In genomic region chr11:118213774-118214173, GRCh38 we compare ENCODE assay signal across 12 cellular contexts. TPM values are rescaled to one million over a fixed set of nuclear protein-coding genes. Genes with fewer than 3 reads are reported as not detected.
DNase-seq lines count a peak whose midpoint lies in the region; ATAC-seq and TF ChIP-seq lines count a peak whose summit lies in the region.
"Had no signal": no experiment of that assay in that cellular context is flagged by ENCODE, and none has a peak within 500 bp of the region (broad histone marks: within the 10 kb centered on the region; RNA-seq: fewer than 3 reads in every experiment).

No MANE protein-coding gene starts in this region.

- peaks cover 66% of the 10 kb centered on the region for H3K36me3 Mint-ChIP-seq in activated CD4-positive, alpha-beta T cell treated with anti-CD3 and anti-CD28 coated beads, Interleukin-2, amount 10 ng/mL, durations not matched to agents 7 days and 5 days (ENCODE audit: low read depth)
- H3K36me3 Mint-ChIP-seq in central memory CD8-positive, alpha-beta T cell (ENCODE audit: insufficient read depth) = peaks cover 31% of the 10 kb centered on the region

- H3K9me3 ChIP-seq in OCI-LY1 (ENCODE audit: low read length) (no peaks in the 10 kb centered on the region), PC-3 (ENCODE audit: low read length) (no peaks in the 10 kb centered on the region)
- H3K9me3 ChIP-seq: suprapubic skin had no signal

- H3K27ac ChIP-seq in OCI-LY1 (ENCODE audit: low read depth, low read length, poor library complexity, severe bottlenecking) (peak overlapping the region; percentile 63), skin epidermis (peak overlapping the region in 11 of 21 experiments; percentile 4 to 90 (median 41)), PC-3 (ENCODE audit: low read length) (no peak overlapping the region)
- H3K27ac ChIP-seq: suprapubic skin had no signal

- H3K4me1 ChIP-seq in OCI-LY1 (ENCODE audit: insufficient read depth, low read length, severe bottlenecking) (peaks cover 47% of the 10 kb centered on the region), PC-3 (ENCODE audit: insufficient read depth, low read length) (peaks cover 9% of the 10 kb centered on the region; the same call in 1 of the 2 replicates)

- CTCF ChIA-PET in activated CD4-positive, alpha-beta T cell treated with anti-CD3 and anti-CD28 coated beads, Interleukin-2, amount 10 ng/mL, durations not matched to agents 7 days and 5 days (lab: Charles Lee) = interaction anchor here (1.2 to 5.6 kb wide), 5 partner anchors 9 to 22 kb away, joined by 3 to 28 read pairs (median 18); partner anchors contain the start of gene JAML
- CTCF ChIA-PET in PC-3 (lab: Charles Lee) = interaction anchor here (0.7 kb wide), 1 partner anchor 66 kb away, joined by 3 read pairs; no protein-coding TSS in a partner anchor

- POLR2A ChIA-PET in activated CD4-positive, alpha-beta T cell treated with anti-CD3 and anti-CD28 coated beads, Interleukin-2, amount 10 ng/mL, durations not matched to agents 7 days and 5 days (lab: Charles Lee) = interaction anchor here (2.3 kb wide), 1 partner anchor 11 kb away, joined by 9 read pairs; the partner anchor contains the start of gene JAML
- POLR2A ChIA-PET in PC-3 (lab: Charles Lee; ENCODE audit: unreplicated experiment) = no interaction called here

- no peaks in the 10 kb centered on the region for H3K27me3 ChIP-seq in OCI-LY1 (ENCODE audit: insufficient read depth, low read length)
- peaks cover 6% of the 10 kb centered on the region; the same call in 1 of the 2 replicates for H3K27me3 ChIP-seq in PC-3 (ENCODE audit: low read length)

- no peaks in the 10 kb centered on the region for H3K9me3 Mint-ChIP-seq in activated CD4-positive, alpha-beta T cell treated with anti-CD3 and anti-CD28 coated beads, Interleukin-2, amount 10 ng/mL, durations not matched to agents 7 days and 5 days
- H3K9me3 Mint-ChIP-seq in central memory CD8-positive, alpha-beta T cell = no peaks in the 10 kb centered on the region

- ATAC-seq in central memory CD8-positive, alpha-beta T cell (replicated peaks; ENCODE audit: extremely low read depth, poor library complexity, severe bottlenecking) = no peak
- no peak for ATAC-seq in GM19023 (IDR thresholded peaks at IDR 0.05; ENCODE audit: unreplicated experiment)
- ATAC-seq in PC-3 = no peak

- H3K79me2 ChIP-seq in OCI-LY1 (ENCODE audit: insufficient read depth, low read length) (no peaks in the 10 kb centered on the region), PC-3 (ENCODE audit: low read length) (no peaks in the 10 kb centered on the region)

- no peak for TF ChIP-seq CTCF in OCI-LY1 (IDR thresholded peaks at IDR 0.05; ENCODE audit: low read length)
- no peak for TF ChIP-seq CTCF in PC-3 (conservative IDR thresholded peaks at IDR 0.05; ENCODE audit: low read depth, low read length)

- no TSS peak for BruUV-seq in PC-3 (replicated peaks; lab: Mats Ljungman, UMichigan)

- peaks cover 91% of the 10 kb centered on the region for H3K4me1 Mint-ChIP-seq in activated CD4-positive, alpha-beta T cell treated with anti-CD3 and anti-CD28 coated beads, Interleukin-2, amount 10 ng/mL, durations not matched to agents 7 days and 5 days
- H3K4me1 Mint-ChIP-seq in central memory CD8-positive, alpha-beta T cell = peaks cover 73% of the 10 kb centered on the region

- no peak overlapping the region for H3K4me2 ChIP-seq in OCI-LY1 (ENCODE audit: low read length)
- no peak overlapping the region for H3K4me2 ChIP-seq in PC-3 (ENCODE audit: low read length)

- no peaks in the 10 kb centered on the region for H4K20me1 ChIP-seq in OCI-LY1 (ENCODE audit: insufficient read depth, low read length)
- no peaks in the 10 kb centered on the region for H4K20me1 ChIP-seq in PC-3 (ENCODE audit: low read length)

- H3K36me3 ChIP-seq in OCI-LY1 (ENCODE audit: insufficient read depth, low read length) (peaks cover 3% of the 10 kb centered on the region; the same call in 1 of the 2 replicates), PC-3 (ENCODE audit: low read depth, low read length) (no peaks in the 10 kb centered on the region)
- H3K36me3 ChIP-seq: suprapubic skin had no signal

- H3K9ac ChIP-seq in OCI-LY1 (ENCODE audit: low read length) (no peak overlapping the region), PC-3 (ENCODE audit: low read length) (no peak overlapping the region)

- peak overlapping the region; percentile 72 for H3K4me3 Mint-ChIP-seq in activated CD4-positive, alpha-beta T cell treated with anti-CD3 and anti-CD28 coated beads, Interleukin-2, amount 10 ng/mL, durations not matched to agents 7 days and 5 days
- H3K4me3 Mint-ChIP-seq in central memory CD8-positive, alpha-beta T cell = peak overlapping the region; percentile 42

- intact Hi-C loops in PC-3 (cut with micrococcal nuclease) = no loop called here
- intact Hi-C loops in cardiac septum (cut with DNase I) = no loop called here

- H3K9me2 ChIP-seq in OCI-LY1 (ENCODE audit: low read depth, low read length) = no peaks in the 10 kb centered on the region
- H3K9me2 ChIP-seq in PC-3 (replicated peaks; ENCODE audit: low read length) = no peaks in the 10 kb centered on the region

- peak overlapping the region; percentile 95 for H3K27ac Mint-ChIP-seq in activated CD4-positive, alpha-beta T cell treated with anti-CD3 and anti-CD28 coated beads, Interleukin-2, amount 10 ng/mL, durations not matched to agents 7 days and 5 days
- H3K27ac Mint-ChIP-seq in central memory CD8-positive, alpha-beta T cell (ENCODE audit: low read depth) = peak overlapping the region; percentile 71

- H2AFZ ChIP-seq in OCI-LY1 (ENCODE audit: low read length) (no peak overlapping the region), PC-3 (ENCODE audit: low read length) (no peak overlapping the region; the same call in 1 of the 2 replicates)

- DNase-seq in activated CD4-positive, alpha-beta T cell treated with anti-CD3 and anti-CD28 coated beads, Interleukin-2, amount 10 ng/mL, durations not matched to agents 7 days and 5 days = no peak
- DNase-seq in activated CD4-positive, alpha-beta T cell treated with anti-CD3 and anti-CD28 coated beads, Interleukin-2, amount 50 U/mL, for 1 hour = no peak
- DNase-seq in central memory CD8-positive, alpha-beta T cell (ENCODE audit: low spot score in 2 of 2) = no peak
- DNase-seq in PC-3 (no peak), cardiac septum (ENCODE audit: low spot score) (no peak)
- DNase-seq: amniotic stem cell, left ventricle myocardium superior, NCI-H345 had no signal

- no peaks in the 10 kb centered on the region for H3K27me3 Mint-ChIP-seq in activated CD4-positive, alpha-beta T cell treated with anti-CD3 and anti-CD28 coated beads, Interleukin-2, amount 10 ng/mL, durations not matched to agents 7 days and 5 days
- no peaks in the 10 kb centered on the region for H3K27me3 Mint-ChIP-seq in central memory CD8-positive, alpha-beta T cell

- H3F3A ChIP-seq in OCI-LY1 (ENCODE audit: insufficient read depth, low read length) (no peaks in the 10 kb centered on the region), PC-3 (ENCODE audit: low read length, unreplicated experiment) (no peaks in the 10 kb centered on the region)

- H3K4me3 ChIP-seq in OCI-LY1 (ENCODE audit: low read depth, low read length, poor library complexity, severe bottlenecking) (no peak overlapping the region), skin epidermis (no peak overlapping the region), PC-3 (ENCODE audit: low read length) (no peak overlapping the region)
- H3K4me3 ChIP-seq: suprapubic skin had no signal

RNA-seq across cellular contexts. Expression of gene JAML, which starts 11.0 kb away (rescaled TPM):
- total RNA-seq in activated CD4-positive, alpha-beta T cell treated with anti-CD3 and anti-CD28 coated beads, Interleukin-2, amount 10 ng/mL, durations not matched to agents 7 days and 5 days = 100 to 1,000 TPM; 117 to 122 TPM
- total RNA-seq in PC-3 (2014; rRNA removed) = not detected in 2 replicates
- total RNA-seq in cardiac septum = 5.4 TPM

RNA-seq across cellular contexts. Expression of gene SCN2B, which starts 37.3 kb away (rescaled TPM):
- not detected for total RNA-seq in activated CD4-positive, alpha-beta T cell treated with anti-CD3 and anti-CD28 coated beads, Interleukin-2, amount 10 ng/mL, durations not matched to agents 7 days and 5 days
- total RNA-seq in PC-3 (2014; rRNA removed) (0.12 TPM in 1 of 2 replicates, not detected in the other), cardiac septum (20.0 TPM)

RNA-seq across cellular contexts. Expression of gene MPZL3, which starts 38.4 kb away (rescaled TPM):
- total RNA-seq in activated CD4-positive, alpha-beta T cell treated with anti-CD3 and anti-CD28 coated beads, Interleukin-2, amount 10 ng/mL, durations not matched to agents 7 days and 5 days = 10 to 100 TPM; 21.2 to 22.0 TPM
- total RNA-seq in PC-3 (2014; rRNA removed) (7.0 and 8.4 TPM in 2 replicates), cardiac septum (3.8 TPM)

RNA-seq across cellular contexts. Expression of gene MPZL2, which starts 50.3 kb away (rescaled TPM):
- 1 to 10 TPM; 5.5 to 6.0 TPM for total RNA-seq in activated CD4-positive, alpha-beta T cell treated with anti-CD3 and anti-CD28 coated beads, Interleukin-2, amount 10 ng/mL, durations not matched to agents 7 days and 5 days
- total RNA-seq in PC-3 (2014; rRNA removed) (40.6 and 51.5 TPM in 2 replicates), cardiac septum (24.2 TPM)

Comparison
In these comparisons a context has a peak if more than half of its experiments do, and no peak if none do; other contexts are left out.
1. RNA of gene JAML, which starts 11.0 kb away (total RNA-seq): 117 to 122 TPM in activated CD4-positive, alpha-beta T cell treated with anti-CD3 and anti-CD28 coated beads, Interleukin-2, amount 10 ng/mL, durations not matched to agents 7 days and 5 days; 5.4 TPM in cardiac septum (single experiment) and not detected in PC-3; every median in the first group is over 10 times any median in the second.
2. RNA of gene SCN2B, which starts 37.3 kb away (total RNA-seq): 20.0 TPM in cardiac septum (single experiment); not detected in activated CD4-positive, alpha-beta T cell treated with anti-CD3 and anti-CD28 coated beads, Interleukin-2, amount 10 ng/mL, durations not matched to agents 7 days and 5 days and 0.12 TPM in PC-3; every median in the first group is over 10 times any median in the second.